In the genomic region with DNA sequence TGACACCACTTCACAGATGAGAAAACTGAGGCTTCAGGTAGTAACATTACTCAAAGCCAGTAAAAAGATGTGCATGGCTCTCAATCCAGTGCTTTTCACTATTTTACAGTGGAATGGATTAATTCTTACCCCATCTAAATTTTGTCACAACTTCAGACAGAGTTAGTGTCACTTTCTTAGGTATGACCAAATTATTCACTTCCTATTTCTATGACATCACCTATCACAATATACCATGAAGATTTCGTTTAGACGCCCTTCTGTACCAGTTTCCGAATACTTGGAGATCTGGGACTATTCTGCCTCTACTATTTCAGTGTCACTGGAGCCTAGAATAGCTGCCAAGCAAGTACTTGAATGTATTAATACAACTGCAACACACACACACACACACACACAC, we compare ENCODE assay signal across 16 cellular contexts.
DNase-seq lines count a peak whose midpoint lies in the region; ATAC-seq, FAIRE-seq and TF ChIP-seq lines count a peak whose summit lies in the region.
"Had no signal": no experiment of that assay in that cellular context is flagged by ENCODE, and none has a peak within 500 bp of the region (broad histone marks: within the 10 kb centered on the region; RNA-seq: fewer than 3 reads in every experiment).

No MANE protein-coding gene starts in this region.

- intact Hi-C loops in HepG2 (cut with micrococcal nuclease; ENCODE audit: unreplicated experiment): no loop called here
- intact Hi-C loops in right lobe of liver (cut with DNase I): no loop called here

- no peaks in the 10 kb centered on the region for H4K20me1 ChIP-seq in HepG2 (ENCODE audit: insufficient read depth, low read length)

- no peak for ATAC-seq in HepG2
- ATAC-seq in right lobe of liver: no peak

- no peak overlapping the region for H3K9ac ChIP-seq in HepG2 (ENCODE audit: insufficient read depth, low read depth, low read length)
- H3K9ac ChIP-seq: GM23248 had no signal

- H3K4me1 Mint-ChIP-seq in type B pancreatic cell (ENCODE audit: unreplicated experiment): peaks cover 13% of the 10 kb centered on the region

- no peak for TF ChIP-seq POLR2A in HepG2 (IDR thresholded peaks at IDR 0.05; ENCODE audit: insufficient read depth in 1 of 2, low read depth in 2 of 2, low read length in 2 of 2)
- no peak for TF ChIP-seq POLR2A in right lobe of liver (IDR thresholded peaks at IDR 0.05)
- TF ChIP-seq POLR2A in GM12892 (IDR thresholded peaks at IDR 0.05; ENCODE audit: low read depth, low read length): no peak

- no peaks in the 10 kb centered on the region for H3K9me3 Mint-ChIP-seq in type B pancreatic cell
- H3K9me3 Mint-ChIP-seq: CD4-positive, alpha-beta memory T cell; H9 had no signal

- H2AFZ ChIP-seq in HepG2 (ENCODE audit: low read length): no peak overlapping the region
- H2AFZ ChIP-seq: GM23248 had no signal

- no peaks in the 10 kb centered on the region for H3K79me2 ChIP-seq in HepG2 (ENCODE audit: insufficient read depth, low read length)

- H3K27ac ChIP-seq in HepG2 (ENCODE audit: extremely low read length, insufficient read depth, low read length): no peak overlapping the region
- no peak overlapping the region for H3K27ac ChIP-seq in right lobe of liver
- H3K27ac ChIP-seq in HEK293 (ENCODE audit: extremely low read depth, low read depth, low read length): no peak overlapping the region
- H3K27ac ChIP-seq: GM23248 had no signal

- TF ChIP-seq EP300 in HepG2 (IDR thresholded peaks at IDR 0.05; ENCODE audit: low read depth in 2 of 2, low read length in 2 of 2): no peak
- TF ChIP-seq EP300 in HepG2 (CRISPR knock-in tag; IDR thresholded peaks at IDR 0.05; ENCODE audit: borderline replicate concordance): no peak

- H3K27ac Mint-ChIP-seq in type B pancreatic cell: peak overlapping the region; percentile 80

- TF ChIP-seq CTCF in HepG2 (CRISPR knock-in tag; IDR thresholded peaks at IDR 0.05) (no peak), right lobe of liver (IDR thresholded peaks at IDR 0.05) (no peak), HEK293 (tag by site-specific recombination; IDR thresholded peaks at IDR 0.05) (no peak), type B pancreatic cell (conservative IDR thresholded peaks at IDR 0.05) (no peak)

- WGBS in HepG2 (ENCODE audit: low lambda C conversion rate): 48% methylated on average over 3 of the region's 3 CpGs
- WGBS in right lobe of liver (ENCODE audit: insufficient coverage, low coverage, low lambda C conversion rate, missing lambda C conversion rate): 91% methylated on average over 3 of the region's 3 CpGs

- H3K4me1 ChIP-seq in HepG2 (ENCODE audit: insufficient read depth, low read length) (no peaks in the 10 kb centered on the region), right lobe of liver (no peaks in the 10 kb centered on the region), HEK293 (ENCODE audit: control insufficient read depth, insufficient read depth, low read length) (no peaks in the 10 kb centered on the region)

- H3K4me2 ChIP-seq in HepG2 (ENCODE audit: low read depth, low read length): no peak overlapping the region

- no peak for TF ChIP-seq RAD21 in HepG2 (CRISPR knock-in tag; IDR thresholded peaks at IDR 0.05)

- FAIRE-seq in HepG2 (lab: Jason Lieb, UNC) (no peak), GM12892 (lab: Jason Lieb, UNC) (peak; percentile 14)
- FAIRE-seq: GM19239 had no signal

- POLR2A ChIA-PET in HepG2 (lab: Yijun Ruan, JAX) (no interaction called here), HEK293 (lab: Yijun Ruan, JAX) (no interaction called here)

- H3K9me3 ChIP-seq in HepG2 (ENCODE audit: low read length): no peaks in the 10 kb centered on the region
- no peaks in the 10 kb centered on the region for H3K9me3 ChIP-seq in right lobe of liver
- H3K9me3 ChIP-seq in HEK293 (ENCODE audit: control insufficient read depth, insufficient read depth, low read depth, low read length): no peaks in the 10 kb centered on the region

- H3K4me3 ChIP-seq in HepG2 (replicated peaks in 1 of 3; ENCODE audit: insufficient read depth in 1 of 3, low read depth in 2 of 3, low read length in 3 of 3): no peak overlapping the region
- H3K4me3 ChIP-seq in right lobe of liver: no peak overlapping the region
- H3K4me3 ChIP-seq in HEK293 (ENCODE audit: low read depth, low read length): no peak overlapping the region
- H3K4me3 ChIP-seq: GM23248 had no signal

- BruUV-seq in HepG2 (replicated peaks; lab: Mats Ljungman, UMichigan): no TSS peak

- H3K27me3 Mint-ChIP-seq in type B pancreatic cell: no peaks in the 10 kb centered on the region
- H3K27me3 Mint-ChIP-seq: CD4-positive, alpha-beta memory T cell had no signal

- H3K27me3 ChIP-seq in HepG2 (ENCODE audit: control insufficient read depth in 1 of 2, insufficient read depth in 2 of 2, low read length in 2 of 2) (no peaks in the 10 kb centered on the region), right lobe of liver (no peaks in the 10 kb centered on the region)

- CTCF ChIA-PET in HepG2 (lab: Yijun Ruan, JAX; ENCODE audit: low intra/inter-chr PET ratio, low total read pairs) (no interaction called here), HEK293 (lab: Yijun Ruan, JAX) (no interaction called here)

- DNase-seq in HepG2 (ENCODE audit: low spot score): no peak
- no peak for DNase-seq in right lobe of liver
- no peak for DNase-seq in GM12892 (ENCODE audit: insufficient read length)
- DNase-seq in type B pancreatic cell (ENCODE audit: extremely low spot score, unreplicated experiment): no peak
- no peak for DNase-seq in activated CD8-positive, alpha-beta memory T cell treated with anti-CD3 and anti-CD28 coated beads for 24 hours
- DNase-seq: C1 segment of cervical spinal cord; Calu3; CD4-positive, alpha-beta memory T cell; COR-L47; DMS53; DMS79 treated with DMSO at 0.1 percent for 48 hours; GF-D8; H9 had no signal

- no peak overlapping the region for H3K4me3 Mint-ChIP-seq in type B pancreatic cell
- H3K4me3 Mint-ChIP-seq: H9 had no signal

- peaks cover 44% of the 10 kb centered on the region for H3K36me3 Mint-ChIP-seq in type B pancreatic cell

- no peaks in the 10 kb centered on the region for H3K36me3 ChIP-seq in HepG2 (replicated peaks in 1 of 2; ENCODE audit: control insufficient read depth in 1 of 2, insufficient read depth in 2 of 2, low read length in 2 of 2)
- peaks cover 0 to 17% (median 0%) of the 10 kb centered on the region in 4 donors for H3K36me3 ChIP-seq in right lobe of liver
- peaks cover 0 to 26% of the 10 kb centered on the region in 2 experiments; a peak in 1 of 3 replicates for H3K36me3 ChIP-seq in HEK293 (ENCODE audit: control insufficient read depth in 2 of 2, insufficient read depth in 1 of 2, low read length in 2 of 2)

- in situ Hi-C loops in HepG2 (cut with HindIII; ENCODE audit: extremely low pct_ligation_motif_present, low pct_unique_long_range_greater_than_20kb): no loop called here

TF ChIP-seq in HepG2, 621 proteins besides CTCF, POLR2A, EP300 and RAD21 (continues in another document):
- no peak for TF ChIP-seq ZNF552 (CRISPR knock-in tag; IDR thresholded peaks at IDR 0.05; ENCODE audit: borderline replicate concordance)
- TF ChIP-seq, protein P1, sequence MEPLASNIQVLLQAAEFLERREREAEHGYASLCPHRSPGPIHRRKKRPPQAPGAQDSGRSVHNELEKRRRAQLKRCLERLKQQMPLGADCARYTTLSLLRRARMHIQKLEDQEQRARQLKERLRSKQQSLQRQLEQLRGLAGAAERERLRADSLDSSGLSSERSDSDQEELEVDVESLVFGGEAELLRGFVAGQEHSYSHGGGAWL (CRISPR knock-in tag; IDR thresholded peaks at IDR 0.05): no peak
- TF ChIP-seq, protein P2, sequence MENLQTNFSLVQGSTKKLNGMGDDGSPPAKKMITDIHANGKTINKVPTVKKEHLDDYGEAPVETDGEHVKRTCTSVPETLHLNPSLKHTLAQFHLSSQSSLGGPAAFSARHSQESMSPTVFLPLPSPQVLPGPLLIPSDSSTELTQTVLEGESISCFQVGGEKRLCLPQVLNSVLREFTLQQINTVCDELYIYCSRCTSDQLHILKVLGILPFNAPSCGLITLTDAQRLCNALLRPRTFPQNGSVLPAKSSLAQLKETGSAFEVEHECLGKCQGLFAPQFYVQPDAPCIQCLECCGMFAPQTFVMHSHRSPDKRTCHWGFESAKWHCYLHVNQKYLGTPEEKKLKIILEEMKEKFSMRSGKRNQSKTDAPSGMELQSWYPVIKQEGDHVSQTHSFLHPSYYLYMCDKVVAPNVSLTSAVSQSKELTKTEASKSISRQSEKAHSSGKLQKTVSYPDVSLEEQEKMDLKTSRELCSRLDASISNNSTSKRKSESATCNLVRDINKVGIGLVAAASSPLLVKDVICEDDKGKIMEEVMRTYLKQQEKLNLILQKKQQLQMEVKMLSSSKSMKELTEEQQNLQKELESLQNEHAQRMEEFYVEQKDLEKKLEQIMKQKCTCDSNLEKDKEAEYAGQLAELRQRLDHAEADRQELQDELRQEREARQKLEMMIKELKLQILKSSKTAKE (CRISPR knock-in tag; IDR thresholded peaks at IDR 0.05; ENCODE audit: borderline replicate concordance): no peak
- no peak for TF ChIP-seq ZNF382 (CRISPR knock-in tag; IDR thresholded peaks at IDR 0.05; ENCODE audit: borderline replicate concordance)
- peak; percentile 68 for TF ChIP-seq ATF7 (IDR thresholded peaks at IDR 0.05)
- no peak for TF ChIP-seq ATF7 (CRISPR knock-in tag; IDR thresholded peaks at IDR 0.05)

TF ChIP-seq in HEK293, 187 proteins besides CTCF, POLR2A, EP300 and RAD21 (continues in another document):
- TF ChIP-seq ZNF530 (tag by site-specific recombination; IDR thresholded peaks at IDR 0.05; ENCODE audit: low read depth): no peak
- TF ChIP-seq ATF2 (tag by site-specific recombination; IDR thresholded peaks at IDR 0.05; ENCODE audit: low read depth): peak; percentile 38; the same call in 1 of the 2 replicates
- TF ChIP-seq, protein P3, sequence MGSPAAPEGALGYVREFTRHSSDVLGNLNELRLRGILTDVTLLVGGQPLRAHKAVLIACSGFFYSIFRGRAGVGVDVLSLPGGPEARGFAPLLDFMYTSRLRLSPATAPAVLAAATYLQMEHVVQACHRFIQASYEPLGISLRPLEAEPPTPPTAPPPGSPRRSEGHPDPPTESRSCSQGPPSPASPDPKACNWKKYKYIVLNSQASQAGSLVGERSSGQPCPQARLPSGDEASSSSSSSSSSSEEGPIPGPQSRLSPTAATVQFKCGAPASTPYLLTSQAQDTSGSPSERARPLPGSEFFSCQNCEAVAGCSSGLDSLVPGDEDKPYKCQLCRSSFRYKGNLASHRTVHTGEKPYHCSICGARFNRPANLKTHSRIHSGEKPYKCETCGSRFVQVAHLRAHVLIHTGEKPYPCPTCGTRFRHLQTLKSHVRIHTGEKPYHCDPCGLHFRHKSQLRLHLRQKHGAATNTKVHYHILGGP (tag by site-specific recombination; IDR thresholded peaks at IDR 0.05): no peak

Comparison
In these comparisons a context has a peak if more than half of its experiments do, and no peak if none do; other contexts are left out.
1. Of the 63 proteins assayed by ChIP-seq in both HepG2 and HEK293: peak only in HepG2: none; only in HEK293: ATF2; in both: none; in neither: 62.